17 cellular contexts compared by ENCODE assay signal in the genomic region with DNA sequence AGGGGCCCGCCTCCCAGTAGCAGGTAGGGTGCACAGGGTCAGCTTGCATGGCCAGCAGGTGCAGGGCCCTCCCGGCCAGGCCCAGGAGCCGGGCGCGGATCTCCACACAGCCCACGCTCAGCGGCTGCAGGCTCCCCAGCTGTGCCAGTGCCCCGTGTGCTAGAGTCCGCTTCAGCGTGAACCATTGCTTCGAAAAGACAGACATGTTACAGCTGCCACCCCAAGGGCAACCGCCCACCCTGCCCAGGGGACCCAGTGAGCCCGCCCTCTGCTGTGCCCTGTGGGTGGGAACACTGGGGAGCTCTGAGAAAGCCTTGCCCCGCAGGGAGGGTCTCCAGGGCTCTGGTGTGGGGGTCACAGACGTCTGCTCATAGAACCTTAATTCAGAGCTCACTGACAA.
DNase-seq lines count a peak whose midpoint lies in the region; ATAC-seq and TF ChIP-seq lines count a peak whose summit lies in the region.
"Had no signal": no experiment of that assay in that cellular context is flagged by ENCODE, and none has a peak within 500 bp of the region (broad histone marks: within the 10 kb centered on the region; RNA-seq: fewer than 3 reads in every experiment).

No MANE protein-coding gene starts in this region.

- peaks cover 42% of the 10 kb centered on the region for H3K27me3 Mint-ChIP-seq in chondrocyte (ENCODE audit: low read depth)
- H3K27me3 Mint-ChIP-seq in activated T-helper 1 cell treated with anti-CD3 and anti-CD28 coated beads, Interleukin-12 subunit alpha, Interleukin-12 subunit beta, Interleukin-2, Interleukin-4 antibody, amounts not matched to agents 30 ng/mL and 10 ng/mL and 1 ng/mL, durations not matched to agents 14 hours and 24 hours and 36 hours (ENCODE audit: insufficient read depth) = peaks cover 9% of the 10 kb centered on the region

- H2AFZ ChIP-seq in osteoblast (ENCODE audit: low read length) = no peak overlapping the region
- H2AFZ ChIP-seq: GM23338 had no signal

- WGBS in upper lobe of left lung, 2 donors = 80 to 90% methylated on average over 5 to 15 of the region's 15 CpGs

- peaks cover 9% of the 10 kb centered on the region for H3K9me3 Mint-ChIP-seq in chondrocyte (ENCODE audit: low read depth)
- no peaks in the 10 kb centered on the region for H3K9me3 Mint-ChIP-seq in activated T-helper 1 cell treated with anti-CD3 and anti-CD28 coated beads, Interleukin-12 subunit alpha, Interleukin-12 subunit beta, Interleukin-2, Interleukin-4 antibody, amounts not matched to agents 30 ng/mL and 10 ng/mL and 1 ng/mL, durations not matched to agents 14 hours and 24 hours and 36 hours
- H3K9me3 Mint-ChIP-seq: CD4-positive, alpha-beta memory T cell; GM23338 had no signal

- no peak for ATAC-seq in upper lobe of left lung (ENCODE audit: low FRiP score in 2 of 2)
- ATAC-seq in GM19035 (IDR thresholded peaks at IDR 0.05; ENCODE audit: unreplicated experiment) = no peak

- no peak overlapping the region for H3K4me3 Mint-ChIP-seq in chondrocyte (ENCODE audit: unreplicated experiment)
- H3K4me3 Mint-ChIP-seq in activated T-helper 1 cell treated with anti-CD3 and anti-CD28 coated beads, Interleukin-12 subunit alpha, Interleukin-12 subunit beta, Interleukin-2, Interleukin-4 antibody, amounts not matched to agents 30 ng/mL and 10 ng/mL and 1 ng/mL, durations not matched to agents 14 hours and 24 hours and 36 hours = no peak overlapping the region
- H3K4me3 Mint-ChIP-seq: CD4-positive, alpha-beta memory T cell; GM23338 had no signal

- DNase-seq in activated naive CD4-positive, alpha-beta T cell treated with anti-CD3 and anti-CD28 coated beads, Interleukin-2, amount 50 U/mL, for 16 hours = peak; percentile 7
- DNase-seq in activated naive CD4-positive, alpha-beta T cell (lab: John Stamatoyannopoulos, UW) = no peak
- DNase-seq in chondrocyte (ENCODE audit: low spot score) (peak; percentile 84), osteoblast (ENCODE audit: insufficient read length, low spot score, missing footprints) (peak; percentile 69), upper lobe of left lung (peak; percentile 8 to 57), NCI-H1930 (lab: John Stamatoyannopoulos, UW) (no peak)
- no peak for DNase-seq in activated T-helper 1 cell treated with anti-CD3 and anti-CD28 coated beads, Interleukin-12 subunit alpha, Interleukin-12 subunit beta, Interleukin-2, Interleukin-4 antibody, amounts not matched to agents 30 ng/mL and 10 ng/mL and 1 ng/mL, durations not matched to agents 14 hours and 24 hours and 36 hours (ENCODE audit: low spot score)
- DNase-seq: AML-193; CD4-positive, alpha-beta memory T cell; GF-D8; NCI-H146; NCI-H345; NCI-H526 treated with DMSO at 0.1 percent for 48 hours; OCI-M1 had no signal

- intact Hi-C loops in activated T-helper 1 cell treated with anti-CD3 and anti-CD28 coated beads, Interleukin-12 subunit alpha, Interleukin-12 subunit beta, Interleukin-2, Interleukin-4 antibody, amounts not matched to agents 30 ng/mL and 10 ng/mL and 1 ng/mL, durations not matched to agents 14 hours and 24 hours and 36 hours (cut with micrococcal nuclease) = no loop called here

- H3K36me3 ChIP-seq in osteoblast (ENCODE audit: insufficient read depth, low read length) (no peaks in the 10 kb centered on the region), upper lobe of left lung (no peaks in the 10 kb centered on the region)

- no peak for TF ChIP-seq POLR2A in upper lobe of left lung (IDR thresholded peaks at IDR 0.05)

- H3K79me2 ChIP-seq in osteoblast (ENCODE audit: insufficient read depth, low read length) = no peaks in the 10 kb centered on the region

- peaks cover 5% of the 10 kb centered on the region for H3K4me1 Mint-ChIP-seq in chondrocyte (ENCODE audit: low read depth)
- H3K4me1 Mint-ChIP-seq in activated T-helper 1 cell treated with anti-CD3 and anti-CD28 coated beads, Interleukin-12 subunit alpha, Interleukin-12 subunit beta, Interleukin-2, Interleukin-4 antibody, amounts not matched to agents 30 ng/mL and 10 ng/mL and 1 ng/mL, durations not matched to agents 14 hours and 24 hours and 36 hours (ENCODE audit: low read depth) = no peaks in the 10 kb centered on the region

- no peaks in the 10 kb centered on the region for H4K20me1 ChIP-seq in osteoblast (ENCODE audit: insufficient read depth, low read length)

- H3K27me3 ChIP-seq in osteoblast (ENCODE audit: insufficient read depth, low read length) (peaks cover 26% of the 10 kb centered on the region), upper lobe of left lung (peaks cover 0 to 7% (median 0%) of the 10 kb centered on the region in 4 donors)

- TF ChIP-seq EP300 in upper lobe of left lung (IDR thresholded peaks at IDR 0.05) = no peak

- H3K4me3 ChIP-seq in osteoblast (ENCODE audit: insufficient read depth, low read length) (no peak overlapping the region), upper lobe of left lung (no peak overlapping the region)
- H3K4me3 ChIP-seq: GM23338 had no signal

- no peak overlapping the region for H3K27ac ChIP-seq in osteoblast (ENCODE audit: low read depth, low read length)
- no peak overlapping the region for H3K27ac ChIP-seq in upper lobe of left lung
- H3K27ac ChIP-seq: RWPE1 had no signal

- H3K4me1 ChIP-seq in osteoblast (ENCODE audit: insufficient read depth, low read length) (no peaks in the 10 kb centered on the region), upper lobe of left lung (peaks cover 0 to 10% (median 0%) of the 10 kb centered on the region in 4 donors)

- H3K27ac Mint-ChIP-seq in chondrocyte (ENCODE audit: unreplicated experiment) = no peak overlapping the region
- H3K27ac Mint-ChIP-seq in activated T-helper 1 cell treated with anti-CD3 and anti-CD28 coated beads, Interleukin-12 subunit alpha, Interleukin-12 subunit beta, Interleukin-2, Interleukin-4 antibody, amounts not matched to agents 30 ng/mL and 10 ng/mL and 1 ng/mL, durations not matched to agents 14 hours and 24 hours and 36 hours = no peak overlapping the region
- H3K27ac Mint-ChIP-seq: CD4-positive, alpha-beta memory T cell; GM23338 had no signal

- H3K4me2 ChIP-seq in osteoblast (ENCODE audit: insufficient read depth, low read length) = no peak overlapping the region
- H3K4me2 ChIP-seq: GM23338 had no signal

- no peak for TF ChIP-seq CTCF in chondrocyte (IDR thresholded peaks at IDR 0.05)
- no peak for TF ChIP-seq CTCF in osteoblast (IDR thresholded peaks at IDR 0.05; ENCODE audit: extremely low read depth, low read depth, low read length)
- no peak for TF ChIP-seq CTCF in upper lobe of left lung (IDR thresholded peaks at IDR 0.05)

- H3K36me3 Mint-ChIP-seq in chondrocyte (ENCODE audit: low read depth) = peaks cover 4% of the 10 kb centered on the region
- no peaks in the 10 kb centered on the region for H3K36me3 Mint-ChIP-seq in activated T-helper 1 cell treated with anti-CD3 and anti-CD28 coated beads, Interleukin-12 subunit alpha, Interleukin-12 subunit beta, Interleukin-2, Interleukin-4 antibody, amounts not matched to agents 30 ng/mL and 10 ng/mL and 1 ng/mL, durations not matched to agents 14 hours and 24 hours and 36 hours (ENCODE audit: low read depth)
- H3K36me3 Mint-ChIP-seq: CD4-positive, alpha-beta memory T cell had no signal

- H3K9me3 ChIP-seq in osteoblast (ENCODE audit: low read depth, low read length) (no peaks in the 10 kb centered on the region), upper lobe of left lung (no peaks in the 10 kb centered on the region)

Comparison
In these comparisons a context has a peak if more than half of its experiments do, and no peak if none do; other contexts are left out.
1. DNase-seq: peak in activated naive CD4-positive, alpha-beta T cell treated with anti-CD3 and anti-CD28 coated beads, Interleukin-2, amount 50 U/mL, for 16 hours (single experiment), chondrocyte (single experiment), osteoblast (single experiment) and upper lobe of left lung (2 of 2); none in activated naive CD4-positive, alpha-beta T cell (0 of 4), activated T-helper 1 cell treated with anti-CD3 and anti-CD28 coated beads, Interleukin-12 subunit alpha, Interleukin-12 subunit beta, Interleukin-2, Interleukin-4 antibody, amounts not matched to agents 30 ng/mL and 10 ng/mL and 1 ng/mL, durations not matched to agents 14 hours and 24 hours and 36 hours (single experiment) and NCI-H1930 (0 of 2).